26 cellular contexts compared by ENCODE assay signal in genomic region chr1:195243492-195243891, GRCh38.
DNase-seq lines count a peak whose midpoint lies in the region; ATAC-seq, FAIRE-seq and TF ChIP-seq lines count a peak whose summit lies in the region.
"Had no signal": no experiment of that assay in that cellular context is flagged by ENCODE, and none has a peak within 500 bp of the region (broad histone marks: within the 10 kb centered on the region; RNA-seq: fewer than 3 reads in every experiment).

No MANE protein-coding gene starts in this region.

- no peak overlapping the region for H2BK15ac ChIP-seq in IMR-90 (ENCODE audit: low read depth, low read length)

- H4K91ac ChIP-seq in IMR-90 (ENCODE audit: insufficient read depth, low read depth, low read length) = no peak overlapping the region

- no peak for TF ChIP-seq POLR2A in HepG2 (IDR thresholded peaks at IDR 0.05; ENCODE audit: insufficient read depth in 1 of 2, low read depth in 2 of 2, low read length in 2 of 2)
- no peak for TF ChIP-seq POLR2A in right lobe of liver (IDR thresholded peaks at IDR 0.05)
- no peak for TF ChIP-seq POLR2A in IMR-90 (IDR thresholded peaks at IDR 0.05; ENCODE audit: low read depth, low read length)
- no peak for TF ChIP-seq POLR2A in K562 (conservative IDR thresholded peaks at IDR 0.05)

- H3K27ac ChIP-seq in HepG2 (ENCODE audit: extremely low read length, insufficient read depth, low read length) (no peak overlapping the region), right lobe of liver (no peak overlapping the region), IMR-90 (ENCODE audit: insufficient read depth, low read length) (no peak overlapping the region), K562 (ENCODE audit: extremely low read depth, low read depth, low read length) (no peak overlapping the region)
- H3K27ac ChIP-seq: 22Rv1, BLaER1 had no signal

- H3K56ac ChIP-seq in IMR-90 (ENCODE audit: extremely low read depth, insufficient read depth, low read length) = no peak overlapping the region

- no peak overlapping the region for H3K4ac ChIP-seq in IMR-90 (ENCODE audit: low read depth, low read length)

- H3K4me2 ChIP-seq in HepG2 (ENCODE audit: low read depth, low read length) = no peak overlapping the region
- no peak overlapping the region for H3K4me2 ChIP-seq in IMR-90 (ENCODE audit: low read depth, low read length)
- H3K4me2 ChIP-seq in K562 (ENCODE audit: insufficient read depth, low read length) = no peak overlapping the region
- H3K4me2 ChIP-seq: BLaER1 had no signal

- H3K79me2 ChIP-seq in HepG2 (ENCODE audit: insufficient read depth, low read length) (no peaks in the 10 kb centered on the region), K562 (ENCODE audit: control insufficient read depth, insufficient read depth, low read length) (no peaks in the 10 kb centered on the region)

- 28% methylated on average over 3 of the region's 3 CpGs for WGBS in HepG2 (ENCODE audit: low lambda C conversion rate)
- 84% methylated on average over 3 of the region's 3 CpGs for WGBS in right lobe of liver (ENCODE audit: insufficient coverage, low coverage, low lambda C conversion rate, missing lambda C conversion rate)
- WGBS in IMR-90 (ENCODE audit: extremely low coverage in 2 of 2, insufficient read length in 1 of 2), 2 experiments = no CpG with 5 or more reads among the region's 3 CpGs
- 2% methylated on average over 3 of the region's 3 CpGs for WGBS in K562 (ENCODE audit: insufficient coverage, low coverage, missing lambda C conversion rate)

- H3K4me1 ChIP-seq in HepG2 (ENCODE audit: insufficient read depth, low read length) = no peaks in the 10 kb centered on the region
- H3K4me1 ChIP-seq in right lobe of liver = no peaks in the 10 kb centered on the region
- H3K4me1 ChIP-seq in IMR-90 (ENCODE audit: control insufficient read depth, insufficient read depth, low read length) = no peaks in the 10 kb centered on the region
- no peaks in the 10 kb centered on the region for H3K4me1 ChIP-seq in K562 (replicated peaks in 1 of 2; ENCODE audit: control insufficient read depth in 2 of 2, insufficient read depth in 2 of 2, low read length in 2 of 2)
- H3K4me1 ChIP-seq: BE2C, BLaER1 had no signal

- TF ChIP-seq CTCF in HepG2 (CRISPR knock-in tag; IDR thresholded peaks at IDR 0.05) = no peak
- TF ChIP-seq CTCF in right lobe of liver (IDR thresholded peaks at IDR 0.05) = no peak
- TF ChIP-seq CTCF in IMR-90 (conservative IDR thresholded peaks at IDR 0.05; ENCODE audit: low read depth, low read length) = no peak
- TF ChIP-seq CTCF in K562 (IDR thresholded peaks at IDR 0.05 in 2 of 3, conservative IDR thresholded peaks at IDR 0.05 in 1 of 3; ENCODE audit: insufficient read depth in 2 of 3, low read depth in 1 of 3, low read length in 3 of 3) = no peak
- TF ChIP-seq CTCF in Calu3 (IDR thresholded peaks at IDR 0.05; ENCODE audit: unreplicated experiment) = no peak

- DNase-seq in HepG2 (ENCODE audit: low spot score) (no peak), right lobe of liver (no peak), IMR-90 (no peak), K562 (ENCODE audit: extremely low read depth in 1 of 4, low spot score in 3 of 4) (no peak), Calu3 (no peak)
- DNase-seq: ACHN; BE2C; C1 segment of cervical spinal cord; CD4-positive, alpha-beta memory T cell; CD4-positive, CD25-positive, alpha-beta regulatory T cell; CD8-positive, alpha-beta memory T cell; COR-L47; DMS 273 treated with DMSO at 0.1 percent for 48 hours; DMS153; DMS53; DMS79; DND-41; EL; GDM1 had no signal

- H3K14ac ChIP-seq in IMR-90 (replicated peaks; ENCODE audit: low read depth, low read length) = no peak overlapping the region

- no peak overlapping the region for H2BK5ac ChIP-seq in IMR-90 (ENCODE audit: low read depth, low read length, poor library complexity, severe bottlenecking)

- H2AK9ac ChIP-seq in IMR-90 (replicated peaks; ENCODE audit: low read depth, low read length, poor library complexity) = no peak overlapping the region

- peaks cover 2% of the 10 kb centered on the region for H3K9me3 Mint-ChIP-seq in Calu3 (ENCODE audit: low read depth, unreplicated experiment)
- H3K9me3 Mint-ChIP-seq: CD8-positive, alpha-beta memory T cell had no signal

- in situ Hi-C loops in HepG2 (cut with HindIII; ENCODE audit: extremely low pct_ligation_motif_present, low pct_unique_long_range_greater_than_20kb) = no loop called here
- in situ Hi-C loops in IMR-90 (cut with MboI; ENCODE audit: low sequenced_read_pairs) = no loop called here
- in situ Hi-C loops in K562 (cut with MboI) = no loop called here

- CTCF ChIA-PET in HepG2 (lab: Yijun Ruan, JAX; ENCODE audit: low intra/inter-chr PET ratio, low total read pairs) = no interaction called here
- CTCF ChIA-PET in IMR-90 (lab: Yijun Ruan, JAX) = no interaction called here
- CTCF ChIA-PET in K562 (lab: Yijun Ruan, JAX; ENCODE audit: low intra/inter-chr PET ratio) = no interaction called here
- CTCF ChIA-PET in Calu3 (lab: Charles Lee) = no interaction called here

- no peak overlapping the region for H3K4me3 ChIP-seq in HepG2 (replicated peaks in 1 of 3; ENCODE audit: insufficient read depth in 1 of 3, low read depth in 2 of 3, low read length in 3 of 3)
- no peak overlapping the region for H3K4me3 ChIP-seq in right lobe of liver
- H3K4me3 ChIP-seq in IMR-90 (ENCODE audit: insufficient read depth, low read depth, low read length) = no peak overlapping the region
- H3K4me3 ChIP-seq in K562 = no peak overlapping the region
- H3K4me3 ChIP-seq: BLaER1, GM12878 had no signal

- dilution Hi-C loops in IMR-90 (cut with HindIII; ENCODE audit: low sequenced_read_pairs, unreplicated experiment) = no loop called here

- no peak overlapping the region for H2BK20ac ChIP-seq in IMR-90 (ENCODE audit: low read depth, low read length)

- no peaks in the 10 kb centered on the region for H3K79me1 ChIP-seq in IMR-90 (ENCODE audit: low read depth in 1 of 2, low read length in 2 of 2)

- H3K4me1 Mint-ChIP-seq in Calu3 (ENCODE audit: low read depth, unreplicated experiment) = no peaks in the 10 kb centered on the region
- H3K4me1 Mint-ChIP-seq: CD14-positive monocyte; CD4-positive, alpha-beta memory T cell; CD4-positive, CD25-positive, alpha-beta regulatory T cell; CD8-positive, alpha-beta memory T cell had no signal

- H2AK5ac ChIP-seq in IMR-90 (ENCODE audit: low read depth, low read length) = no peak overlapping the region

- no TSS peak for BruUV-seq in HepG2 (replicated peaks; lab: Mats Ljungman, UMichigan)
- BruUV-seq in IMR-90 (replicated peaks; lab: Mats Ljungman, UMichigan) = no TSS peak
- BruUV-seq in K562 (replicated peaks; lab: Mats Ljungman, UMichigan) = no TSS peak
- no TSS peak for BruUV-seq in Calu3 (replicated peaks; lab: Mats Ljungman, UMichigan)

- no peak overlapping the region for H4K8ac ChIP-seq in IMR-90 (ENCODE audit: low read depth in 2 of 2, low read length in 2 of 2)

- no peak for TF ChIP-seq EP300 in HepG2 (IDR thresholded peaks at IDR 0.05; ENCODE audit: low read depth in 2 of 2, low read length in 2 of 2)
- no peak for TF ChIP-seq EP300 in HepG2 (CRISPR knock-in tag; IDR thresholded peaks at IDR 0.05; ENCODE audit: borderline replicate concordance)
- no peak for TF ChIP-seq EP300 in K562 (IDR thresholded peaks at IDR 0.05; ENCODE audit: low read length)

- ATAC-seq in HepG2 (no peak), right lobe of liver (no peak), IMR-90 (ENCODE audit: low read depth) (no peak), K562 (no peak), HG03342 (IDR thresholded peaks at IDR 0.05; ENCODE audit: unreplicated experiment) (no peak)
- ATAC-seq: GM12878 had no signal

- H4K5ac ChIP-seq in IMR-90 (ENCODE audit: low read depth, low read length) = no peak overlapping the region

- H3K27me3 ChIP-seq in HepG2 (ENCODE audit: control insufficient read depth in 1 of 2, insufficient read depth in 2 of 2, low read length in 2 of 2) (no peaks in the 10 kb centered on the region), right lobe of liver (no peaks in the 10 kb centered on the region), IMR-90 (ENCODE audit: control insufficient read depth, insufficient read depth, low read length) (no peaks in the 10 kb centered on the region), K562 (ENCODE audit: control insufficient read depth in 2 of 2, insufficient read depth in 2 of 2, low read length in 2 of 2) (no peaks in the 10 kb centered on the region)
- H3K27me3 ChIP-seq: BE2C, BLaER1 had no signal

- FAIRE-seq in HepG2 (lab: Jason Lieb, UNC) (no peak), K562 (lab: Jason Lieb, UNC) (no peak)
- FAIRE-seq: GM12878, GM12892, GM18507 had no signal

- no peak overlapping the region for H3K4me3 Mint-ChIP-seq in Calu3 (ENCODE audit: low read depth, unreplicated experiment)
- H3K4me3 Mint-ChIP-seq: CD14-positive monocyte; CD4-positive, alpha-beta memory T cell; CD4-positive, CD25-positive, alpha-beta regulatory T cell; CD8-positive, alpha-beta memory T cell had no signal

- H2AFZ ChIP-seq in HepG2 (ENCODE audit: low read length) (no peak overlapping the region), IMR-90 (replicated peaks; ENCODE audit: low read length, poor library complexity) (no peak overlapping the region), K562 (ENCODE audit: low read depth, low read length) (no peak overlapping the region)

- H3K9me3 ChIP-seq in HepG2 (ENCODE audit: low read length) (no peaks in the 10 kb centered on the region), right lobe of liver (no peaks in the 10 kb centered on the region), IMR-90 (ENCODE audit: control insufficient read depth, insufficient read depth, low read length) (no peaks in the 10 kb centered on the region), K562 (replicated peaks; ENCODE audit: control insufficient read depth, insufficient read depth, low read depth, low read length) (no peaks in the 10 kb centered on the region)
- H3K9me3 ChIP-seq: BE2C had no signal

- no peak overlapping the region for H2BK120ac ChIP-seq in IMR-90 (ENCODE audit: low read depth, low read length)

- no peaks in the 10 kb centered on the region for H3K36me3 Mint-ChIP-seq in Calu3 (ENCODE audit: insufficient read depth, unreplicated experiment)
- H3K36me3 Mint-ChIP-seq: CD14-positive monocyte; CD4-positive, alpha-beta memory T cell; CD4-positive, CD25-positive, alpha-beta regulatory T cell; CD8-positive, alpha-beta memory T cell had no signal

- TF ChIP-seq RAD21 in HepG2 (CRISPR knock-in tag; IDR thresholded peaks at IDR 0.05) (no peak), IMR-90 (IDR thresholded peaks at IDR 0.05; ENCODE audit: low read length) (no peak), K562 (CRISPR knock-in tag; conservative IDR thresholded peaks at IDR 0.05 in 1 of 2, IDR thresholded peaks at IDR 0.05 in 1 of 2) (no peak)

- POLR2A ChIA-PET in HepG2 (lab: Yijun Ruan, JAX) (no interaction called here), IMR-90 (lab: Charles Lee; ENCODE audit: unreplicated experiment) (no interaction called here), K562 (lab: Yijun Ruan, JAX) (no interaction called here)

- H3K27ac Mint-ChIP-seq in Calu3 (ENCODE audit: unreplicated experiment) = no peak overlapping the region
- H3K27ac Mint-ChIP-seq: CD14-positive monocyte; CD4-positive, alpha-beta memory T cell; CD4-positive, CD25-positive, alpha-beta regulatory T cell; CD8-positive, alpha-beta memory T cell had no signal

- H3K9me1 ChIP-seq in IMR-90 (ENCODE audit: insufficient read depth, low read length) = no peaks in the 10 kb centered on the region
- no peaks in the 10 kb centered on the region for H3K9me1 ChIP-seq in K562 (ENCODE audit: control insufficient read depth, insufficient read depth, low read length)

- H3K36me3 ChIP-seq in HepG2 (replicated peaks in 1 of 2; ENCODE audit: control insufficient read depth in 1 of 2, insufficient read depth in 2 of 2, low read length in 2 of 2) (no peaks in the 10 kb centered on the region), right lobe of liver (no peaks in the 10 kb centered on the region), IMR-90 (ENCODE audit: control insufficient read depth, insufficient read depth, low read length) (no peaks in the 10 kb centered on the region), K562 (ENCODE audit: control insufficient read depth, insufficient read depth, low read length) (no peaks in the 10 kb centered on the region)
- H3K36me3 ChIP-seq: BE2C, BLaER1 had no signal

- H3K27me3 Mint-ChIP-seq in Calu3 (ENCODE audit: unreplicated experiment) = no peaks in the 10 kb centered on the region
- H3K27me3 Mint-ChIP-seq: CD4-positive, alpha-beta memory T cell; CD4-positive, CD25-positive, alpha-beta regulatory T cell; CD8-positive, alpha-beta memory T cell had no signal

- no peak overlapping the region for H3K18ac ChIP-seq in IMR-90 (ENCODE audit: low read depth, low read length)

- H4K20me1 ChIP-seq in HepG2 (ENCODE audit: insufficient read depth, low read length) = no peaks in the 10 kb centered on the region
- no peaks in the 10 kb centered on the region for H4K20me1 ChIP-seq in IMR-90 (ENCODE audit: insufficient read depth, low read length)
- H4K20me1 ChIP-seq in K562 (replicated peaks; ENCODE audit: control insufficient read depth, insufficient read depth, low read length) = no peaks in the 10 kb centered on the region
- H4K20me1 ChIP-seq: BLaER1 had no signal

- H3K9ac ChIP-seq in HepG2 (ENCODE audit: insufficient read depth, low read depth, low read length) (no peak overlapping the region), IMR-90 (ENCODE audit: low read depth, low read length) (no peak overlapping the region), K562 (ENCODE audit: insufficient read depth in 1 of 2, low read depth in 2 of 2, low read length in 2 of 2) (no peak overlapping the region)
- H3K9ac ChIP-seq: BLaER1 had no signal

- no peak overlapping the region for H3K23ac ChIP-seq in IMR-90 (ENCODE audit: low read depth, low read length)

- intact Hi-C loops in HepG2 (cut with micrococcal nuclease; ENCODE audit: unreplicated experiment) (no loop called here), right lobe of liver (cut with DNase I) (no loop called here), IMR-90 (cut with micrococcal nuclease) (no loop called here), K562 (cut with micrococcal nuclease) (no loop called here), Calu3 (cut with micrococcal nuclease; ENCODE audit: unreplicated experiment) (no loop called here)

Comparison
In these comparisons a context has a peak if more than half of its experiments do, and no peak if none do; other contexts are left out.
1. Of the 241 proteins assayed by ChIP-seq in both HepG2 and K562: peak only in HepG2: none; only in K562: MAFG; in both: MAFF and MAFK; in neither: 238.